ENCODE assay signal across 12 cellular contexts in the genomic region with DNA sequence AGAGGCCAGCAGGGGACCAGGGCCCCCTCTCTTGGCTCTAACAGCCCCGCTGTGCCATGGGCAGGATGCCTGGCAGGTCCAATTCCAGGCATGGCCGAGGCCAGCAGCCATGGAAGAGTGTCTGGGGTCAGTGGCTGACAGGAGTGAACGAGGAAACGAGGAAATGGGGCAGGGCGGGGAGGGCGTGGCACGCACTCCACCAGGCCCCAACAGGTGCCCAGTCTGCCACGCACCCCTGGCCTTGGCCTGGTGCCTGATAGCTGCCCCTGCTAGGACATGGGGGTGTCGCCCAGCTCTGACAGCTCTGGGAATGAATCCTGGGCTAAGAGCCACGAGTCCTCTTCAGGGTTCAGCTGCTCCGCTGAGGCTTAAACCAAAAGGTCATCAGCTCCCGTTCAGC. TPM values are rescaled to one million over a fixed set of nuclear protein-coding genes. Genes with fewer than 3 reads are reported as not detected.
DNase-seq lines count a peak whose midpoint lies in the region; ATAC-seq and TF ChIP-seq lines count a peak whose summit lies in the region.
"Had no signal": no experiment of that assay in that cellular context is flagged by ENCODE, and none has a peak within 500 bp of the region (broad histone marks: within the 10 kb centered on the region; RNA-seq: fewer than 3 reads in every experiment).

No MANE protein-coding gene starts in this region.

- H3K27ac ChIP-seq in Peyer's patch (peak overlapping the region in 2 of 4 donors; percentile 36 to 60), right cardiac atrium (ENCODE audit: low read length) (peak overlapping the region; percentile 32), rectal smooth muscle tissue (ENCODE audit: low read depth, low read length) (no peak overlapping the region)

- intact Hi-C loops in right cardiac atrium (cut with DNase I), result no loop called here

- H3K4me1 Mint-ChIP-seq in activated CD4-positive, alpha-beta memory T cell treated with anti-CD3 and anti-CD28 coated beads, Interleukin-2, amount 10 ng/mL, durations not matched to agents 7 days and 5 days, result peaks cover 27% of the 10 kb centered on the region

- no peaks in the 10 kb centered on the region for H3K27me3 ChIP-seq in Peyer's patch
- no peaks in the 10 kb centered on the region for H3K27me3 ChIP-seq in right cardiac atrium (ENCODE audit: control insufficient read depth, insufficient read depth)
- H3K27me3 ChIP-seq in rectal smooth muscle tissue (ENCODE audit: control insufficient read depth, insufficient read depth, low read length), result peaks cover 5% of the 10 kb centered on the region

- DNase-seq in COLO668 (lab: John Stamatoyannopoulos, UW; ENCODE audit: unreplicated experiment) (peak; percentile 56), Peyer's patch (peak in 2 of 3 donors; percentile 75 to 83), right cardiac atrium (peak; percentile 55 to 75 (median 70))
- DNase-seq in activated CD4-positive, alpha-beta memory T cell treated with anti-CD3 and anti-CD28 coated beads, Interleukin-2, amount 10 ng/mL, durations not matched to agents 7 days and 5 days, result no peak
- DNase-seq: activated CD8-positive, alpha-beta memory T cell treated with anti-CD3 and anti-CD28 coated beads, Interleukin-2, amount 50 U/mL, for 4 hours; anterior cingulate cortex; effector memory CD4-positive, alpha-beta T cell; NCI-H345; RPMI8226 had no signal

- H3K36me3 ChIP-seq in Peyer's patch, result no peaks in the 10 kb centered on the region
- H3K36me3 ChIP-seq in rectal smooth muscle tissue (ENCODE audit: control insufficient read depth, insufficient read depth, low read length), result no peaks in the 10 kb centered on the region

- 40% methylated on average over 12 of the region's 12 CpGs for WGBS in right cardiac atrium

- TF ChIP-seq POLR2A in Peyer's patch (IDR thresholded peaks at IDR 0.05), result no peak

- POLR2A ChIA-PET in activated CD4-positive, alpha-beta memory T cell treated with anti-CD3 and anti-CD28 coated beads, Interleukin-2, amount 10 ng/mL, durations not matched to agents 7 days and 5 days (lab: Charles Lee), result interaction anchor here (4.1 to 5.5 kb wide), 3 partner anchors 11 to 15 kb away, joined by 17 to 32 read pairs (median 21); partner anchors contain the start of gene TBC1D22A

- no peak overlapping the region for H3K9ac ChIP-seq in rectal smooth muscle tissue (ENCODE audit: low read length)

- H3K36me3 Mint-ChIP-seq in activated CD4-positive, alpha-beta memory T cell treated with anti-CD3 and anti-CD28 coated beads, Interleukin-2, amount 10 ng/mL, durations not matched to agents 7 days and 5 days (ENCODE audit: low read depth), result no peaks in the 10 kb centered on the region

- peak; percentile 5 to 26 for ATAC-seq in right cardiac atrium
- ATAC-seq in GM18519 (IDR thresholded peaks at IDR 0.05; ENCODE audit: low FRiP score, unreplicated experiment), result no peak
- no peak for ATAC-seq in GM21367 (IDR thresholded peaks at IDR 0.05; ENCODE audit: unreplicated experiment)

- CTCF ChIA-PET in activated CD4-positive, alpha-beta memory T cell treated with anti-CD3 and anti-CD28 coated beads, Interleukin-2, amount 10 ng/mL, durations not matched to agents 7 days and 5 days (lab: Charles Lee), result interaction anchor here (3.6 kb wide), 1 partner anchor 8 kb away, joined by 26 read pairs; no protein-coding TSS in a partner anchor

- no peak overlapping the region for H3K4me3 ChIP-seq in Peyer's patch
- H3K4me3 ChIP-seq in right cardiac atrium (ENCODE audit: low read length), result no peak overlapping the region
- H3K4me3 ChIP-seq in rectal smooth muscle tissue (ENCODE audit: low read length), result peak overlapping the region; percentile 12

- no peak overlapping the region for H3K4me3 Mint-ChIP-seq in activated CD4-positive, alpha-beta memory T cell treated with anti-CD3 and anti-CD28 coated beads, Interleukin-2, amount 10 ng/mL, durations not matched to agents 7 days and 5 days

- no peaks in the 10 kb centered on the region for H3K9me3 Mint-ChIP-seq in activated CD4-positive, alpha-beta memory T cell treated with anti-CD3 and anti-CD28 coated beads, Interleukin-2, amount 10 ng/mL, durations not matched to agents 7 days and 5 days

- H3K27ac Mint-ChIP-seq in activated CD4-positive, alpha-beta memory T cell treated with anti-CD3 and anti-CD28 coated beads, Interleukin-2, amount 10 ng/mL, durations not matched to agents 7 days and 5 days, result no peak overlapping the region

- H3K27me3 Mint-ChIP-seq in activated CD4-positive, alpha-beta memory T cell treated with anti-CD3 and anti-CD28 coated beads, Interleukin-2, amount 10 ng/mL, durations not matched to agents 7 days and 5 days, result no peaks in the 10 kb centered on the region

- H3K9me3 ChIP-seq in Peyer's patch (peaks cover 0 to 2% (median 0%) of the 10 kb centered on the region in 4 donors), right cardiac atrium (ENCODE audit: control insufficient read depth, low read length) (no peaks in the 10 kb centered on the region)

- H3K4me1 ChIP-seq in Peyer's patch, result peaks cover 13 to 57% (median 22%) of the 10 kb centered on the region in 4 donors
- H3K4me1 ChIP-seq in right cardiac atrium (ENCODE audit: control insufficient read depth, insufficient read depth, low read length), result peaks cover 19% of the 10 kb centered on the region
- H3K4me1 ChIP-seq in rectal smooth muscle tissue (ENCODE audit: control insufficient read depth, insufficient read depth, low read length), result peaks cover 12% of the 10 kb centered on the region

- no peak for TF ChIP-seq CTCF in Peyer's patch (IDR thresholded peaks at IDR 0.05)

RNA-seq across cellular contexts. Expression of gene TBC1D22A, which starts 11.6 kb away (rescaled TPM):
- 10 to 100 TPM; 42.6 to 70.4 (median 55.1) TPM for total RNA-seq in Peyer's patch
- total RNA-seq in right cardiac atrium, result 10 to 100 TPM; 15.3 to 17.3 (median 16.4) TPM
- 12.0 TPM for polyA plus RNA-seq in right cardiac atrium
- 10 to 100 TPM; 38.5 to 41.0 TPM for total RNA-seq in activated CD4-positive, alpha-beta memory T cell treated with anti-CD3 and anti-CD28 coated beads, Interleukin-2, amount 10 ng/mL, durations not matched to agents 7 days and 5 days

RNA-seq across cellular contexts. Expression of gene CERK, which starts 12.8 kb away (rescaled TPM):
- total RNA-seq in Peyer's patch, result 100 to 1,000 TPM in 1 of 4 donors, 10 to 100 TPM in 3; 89.1 to 131 (median 94.7) TPM
- 10 to 100 TPM; 59.5 to 83.5 (median 68.7) TPM for total RNA-seq in right cardiac atrium
- 32.6 TPM for polyA plus RNA-seq in right cardiac atrium
- total RNA-seq in activated CD4-positive, alpha-beta memory T cell treated with anti-CD3 and anti-CD28 coated beads, Interleukin-2, amount 10 ng/mL, durations not matched to agents 7 days and 5 days, result 10 to 100 TPM; 68.7 to 73.4 TPM

Comparison
In these comparisons a context has a peak if more than half of its experiments do, and no peak if none do; other contexts are left out.
1. ATAC-seq: peak in right cardiac atrium (2 of 2); none in GM18519 (single experiment) and GM21367 (single experiment).